Comparison of ENCODE assay signal across 9 cellular contexts in the genomic region with DNA sequence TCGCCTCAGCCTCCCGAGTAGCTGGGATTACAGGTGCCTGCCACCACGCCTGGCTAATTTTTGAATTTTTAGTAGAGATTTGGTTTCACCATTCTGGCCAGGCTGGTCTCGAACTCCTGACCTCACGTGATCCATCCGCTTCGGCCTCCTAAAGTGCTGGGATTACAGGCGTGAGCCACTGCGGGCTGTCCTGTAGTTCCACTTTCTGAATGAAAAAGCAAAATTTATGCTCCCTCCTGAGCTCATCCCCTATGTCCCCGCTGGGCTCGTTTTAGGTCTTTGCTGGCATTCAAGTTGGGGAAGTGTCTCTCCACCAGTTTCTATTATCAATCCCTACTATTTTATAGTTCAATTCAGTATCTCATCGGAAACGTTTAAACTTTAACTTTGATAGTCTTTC. TPM values are rescaled to one million over a fixed set of nuclear protein-coding genes. Genes with fewer than 3 reads are reported as not detected.
DNase-seq lines count a peak whose midpoint lies in the region; ATAC-seq and TF ChIP-seq lines count a peak whose summit lies in the region.
"Had no signal": no experiment of that assay in that cellular context is flagged by ENCODE, and none has a peak within 500 bp of the region (broad histone marks: within the 10 kb centered on the region; RNA-seq: fewer than 3 reads in every experiment).

No MANE protein-coding gene starts in this region.

- H3K27me3 ChIP-seq in CD4-positive, alpha-beta T cell (ENCODE audit: control insufficient read depth, insufficient read depth, low read length) = no peaks in the 10 kb centered on the region
- H3K27me3 ChIP-seq in Loucy (ENCODE audit: insufficient read depth, low read length, poor library complexity, severe bottlenecking) = no peaks in the 10 kb centered on the region

- H3K4me3 Mint-ChIP-seq in CD4-positive, alpha-beta T cell = peak overlapping the region; percentile 83
- peak overlapping the region; percentile 60 for H3K4me3 Mint-ChIP-seq in MCF 10A (ENCODE audit: unreplicated experiment)
- H3K4me3 Mint-ChIP-seq in naive thymus-derived CD8-positive, alpha-beta T cell = peak overlapping the region; percentile 75 to 89 (median 82)

- H3K9me3 Mint-ChIP-seq in CD4-positive, alpha-beta T cell = no peaks in the 10 kb centered on the region
- H3K9me3 Mint-ChIP-seq in MCF 10A (ENCODE audit: unreplicated experiment) = no peaks in the 10 kb centered on the region
- no peaks in the 10 kb centered on the region for H3K9me3 Mint-ChIP-seq in naive thymus-derived CD8-positive, alpha-beta T cell

- H3K36me3 ChIP-seq in Loucy (ENCODE audit: insufficient read depth, low read length) = no peaks in the 10 kb centered on the region

- H2AFZ ChIP-seq in Loucy (ENCODE audit: low read length) = peak overlapping the region; percentile 85; the same call in 1 of the 2 replicates

- H3K36me3 Mint-ChIP-seq in CD4-positive, alpha-beta T cell (ENCODE audit: low read depth) = no peaks in the 10 kb centered on the region
- H3K36me3 Mint-ChIP-seq in MCF 10A (ENCODE audit: insufficient read depth, unreplicated experiment) = peaks cover 6% of the 10 kb centered on the region
- H3K36me3 Mint-ChIP-seq in naive thymus-derived CD8-positive, alpha-beta T cell = no peaks in the 10 kb centered on the region

- POLR2A ChIA-PET in CD4-positive, alpha-beta T cell (lab: Charles Lee) = interaction anchor here (1.0 to 2.1 kb wide), 4 partner anchors 20 to 142 kb away, joined by 4 to 8 read pairs (median 6); a partner anchor contains a TSS
- POLR2A ChIA-PET in MCF 10A (lab: Yijun Ruan, JAX) = interaction anchor here (1.1 to 2.8 kb wide), 3 partner anchors 64 to 155 kb away, joined by 3 to 11 read pairs (median 5); a partner anchor contains a TSS
- POLR2A ChIA-PET in naive thymus-derived CD8-positive, alpha-beta T cell (lab: Charles Lee) = interaction anchor here (0.8 to 2.2 kb wide), 6 partner anchors 11 to 125 kb away, joined by 3 to 8 read pairs (median 3); a partner anchor contains a TSS

- H3K9me3 ChIP-seq in CD4-positive, alpha-beta T cell (ENCODE audit: control insufficient read depth, low read length) = no peaks in the 10 kb centered on the region
- H3K9me3 ChIP-seq in Loucy (ENCODE audit: insufficient read depth, low read depth, low read length) = no peaks in the 10 kb centered on the region

- H3K4me3 ChIP-seq in Loucy (ENCODE audit: low read length, poor library complexity, severe bottlenecking) = no peak overlapping the region

- no peak for TF ChIP-seq CTCF in CD4-positive, alpha-beta T cell (IDR thresholded peaks at IDR 0.05)
- no peak for TF ChIP-seq CTCF in Loucy (conservative IDR thresholded peaks at IDR 0.05; ENCODE audit: low read length)
- no peak for TF ChIP-seq CTCF in MCF 10A (IDR thresholded peaks at IDR 0.05; ENCODE audit: unreplicated experiment)

- intact Hi-C loops in CD4-positive, alpha-beta T cell (cut with DNase I, micrococcal nuclease) = loop anchor here (1.0 to 5.0 kb wide), 4 partner anchors 62 to 460 kb away; no protein-coding TSS in a partner anchor
- intact Hi-C loops in MCF 10A (cut with micrococcal nuclease) = loop anchor here (1.0 kb wide), 3 partner anchors 64 to 338 kb away; a partner anchor contains a TSS

- no peaks in the 10 kb centered on the region for H3K4me1 ChIP-seq in Loucy (ENCODE audit: insufficient read depth, low read length, poor library complexity, severe bottlenecking)

- no peak overlapping the region for H3K9ac ChIP-seq in Loucy (ENCODE audit: low read depth, low read length, poor library complexity, severe bottlenecking)

- H3K9me2 ChIP-seq in Loucy (replicated peaks; ENCODE audit: low read depth, low read length) = no peaks in the 10 kb centered on the region

- no TSS peak for BruUV-seq in MCF 10A (replicated peaks; lab: Mats Ljungman, UMichigan)

- H3K27ac ChIP-seq in CD4-positive, alpha-beta T cell (ENCODE audit: low read depth, low read length) = no peak overlapping the region

- peaks cover 5% of the 10 kb centered on the region for H3K4me1 Mint-ChIP-seq in CD4-positive, alpha-beta T cell (ENCODE audit: low read depth)
- H3K4me1 Mint-ChIP-seq in MCF 10A (ENCODE audit: insufficient read depth, unreplicated experiment) = peaks cover 4% of the 10 kb centered on the region
- H3K4me1 Mint-ChIP-seq in naive thymus-derived CD8-positive, alpha-beta T cell = peaks cover 4 to 11% (median 5%) of the 10 kb centered on the region in 4 donors

- H3K27me3 Mint-ChIP-seq in CD4-positive, alpha-beta T cell = peaks cover 10% of the 10 kb centered on the region
- H3K27me3 Mint-ChIP-seq in MCF 10A (ENCODE audit: insufficient read depth, unreplicated experiment) = no peaks in the 10 kb centered on the region
- peaks cover 0 to 11% (median 3%) of the 10 kb centered on the region in 5 donors for H3K27me3 Mint-ChIP-seq in naive thymus-derived CD8-positive, alpha-beta T cell

- no peaks in the 10 kb centered on the region for H3K79me2 ChIP-seq in Loucy (ENCODE audit: insufficient read depth, low read length)

- no peak for DNase-seq in CD4-positive, alpha-beta T cell
- DNase-seq in MCF 10A (ENCODE audit: unreplicated experiment) (no peak), NCI-H446 (lab: John Stamatoyannopoulos, UW) (no peak), NCI-H1092 (lab: John Stamatoyannopoulos, UW) (no peak)
- no peak for DNase-seq in naive thymus-derived CD8-positive, alpha-beta T cell

- no peak for ATAC-seq in CD4-positive, alpha-beta T cell (ENCODE audit: poor library complexity)
- peak; percentile 20 to 33 for ATAC-seq in naive thymus-derived CD8-positive, alpha-beta T cell
- ATAC-seq in HG03469 (IDR thresholded peaks at IDR 0.05; ENCODE audit: unreplicated experiment) (no peak), HG03108 (IDR thresholded peaks at IDR 0.05; ENCODE audit: unreplicated experiment) (no peak)

- H3F3A ChIP-seq in Loucy (ENCODE audit: low read depth) = no peaks in the 10 kb centered on the region

- H3K4me2 ChIP-seq in Loucy (ENCODE audit: low read depth, low read length, poor library complexity, severe bottlenecking) = peak overlapping the region; percentile 48

- no peak overlapping the region for H3K27ac Mint-ChIP-seq in CD4-positive, alpha-beta T cell
- H3K27ac Mint-ChIP-seq in MCF 10A (ENCODE audit: low read depth, unreplicated experiment) = no peak overlapping the region
- peak overlapping the region in 5 of 10 donors; percentile 14 to 58 (median 55) for H3K27ac Mint-ChIP-seq in naive thymus-derived CD8-positive, alpha-beta T cell

- CTCF ChIA-PET in CD4-positive, alpha-beta T cell (lab: Charles Lee) = interaction anchor here (1.0 to 1.4 kb wide), 2 partner anchors 125 to 338 kb away, joined by 3 to 10 read pairs; no protein-coding TSS in a partner anchor
- CTCF ChIA-PET in MCF 10A (lab: Yijun Ruan, JAX) = interaction anchor here (0.7 to 9.8 kb wide), 29 partner anchors 10 to 336 kb away, joined by 3 to 162 read pairs (median 4); a partner anchor contains a TSS

- no peaks in the 10 kb centered on the region for H4K20me1 ChIP-seq in Loucy (ENCODE audit: insufficient read depth, low read length, poor library complexity, severe bottlenecking)

RNA-seq across cellular contexts. Expression of a gene that starts 11.7 kb away (rescaled TPM):
- total RNA-seq in CD4-positive, alpha-beta T cell = 1 to 10 TPM; 2.9 to 3.7 TPM
- 18.5 and 33.0 TPM in 2 replicates for total RNA-seq in MCF 10A (2022)
- total RNA-seq in naive thymus-derived CD8-positive, alpha-beta T cell = 1 to 10 TPM; 8.0 to 8.9 TPM
- polyA plus RNA-seq in naive thymus-derived CD8-positive, alpha-beta T cell = 1 to 10 TPM; 4.5 to 7.0 (median 5.5) TPM

RNA-seq across cellular contexts. Expression of a gene that starts 20.8 kb away (rescaled TPM):
- not detected for total RNA-seq in CD4-positive, alpha-beta T cell
- not detected in 2 replicates for total RNA-seq in MCF 10A (2022)
- not detected for total RNA-seq in naive thymus-derived CD8-positive, alpha-beta T cell
- polyA plus RNA-seq in naive thymus-derived CD8-positive, alpha-beta T cell = not detected
- total RNA-seq: activated CD8-positive, alpha-beta memory T cell treated with anti-CD3 and anti-CD28 coated beads for 36 hours had no signal

RNA-seq across cellular contexts. Expression of a gene that starts 41.4 kb away (rescaled TPM):
- total RNA-seq in CD4-positive, alpha-beta T cell = 1 to 10 TPM; 1.0 to 1.2 TPM
- not detected in 2 replicates for total RNA-seq in MCF 10A (2022)
- 1 to 10 TPM in 1 of 2 experiments, under 1 TPM in 1; 0.99 to 1.3 TPM for total RNA-seq in naive thymus-derived CD8-positive, alpha-beta T cell
- polyA plus RNA-seq in naive thymus-derived CD8-positive, alpha-beta T cell = 1 to 10 TPM; 1.9 to 4.0 (median 2.7) TPM

Comparison
In these comparisons a context has a peak if more than half of its experiments do, and no peak if none do; other contexts are left out.
1. ATAC-seq: peak in naive thymus-derived CD8-positive, alpha-beta T cell (2 of 2); none in CD4-positive, alpha-beta T cell (single experiment), HG03469 (single experiment) and HG03108 (single experiment).
2. Peak in every context shown above with its lines, with median percentiles within 50 percentile points of each other: H3K4me3 Mint-ChIP-seq.